In genomic region chr11:95692526-95693270, GRCh38 we compare ENCODE assay signal across 21 cellular contexts.
DNase-seq lines count a peak whose midpoint lies in the region; ATAC-seq and TF ChIP-seq lines count a peak whose summit lies in the region.
"Had no signal": no experiment of that assay in that cellular context is flagged by ENCODE, and none has a peak within 500 bp of the region (broad histone marks: within the 10 kb centered on the region; RNA-seq: fewer than 3 reads in every experiment).

No MANE protein-coding gene starts in this region.

- H3K4me3 ChIP-seq in SK-N-SH (ENCODE audit: low read depth in 2 of 2, low read length in 1 of 2), result no peak overlapping the region
- H3K4me3 ChIP-seq: lower lobe of right lung, prostate gland, tibial nerve had no signal

- H3K4me3 Mint-ChIP-seq in T-cell, result no peak overlapping the region
- H3K4me3 Mint-ChIP-seq: activated naive CD8-positive, alpha-beta T cell; CD8-positive, alpha-beta memory T cell; effector memory CD8-positive, alpha-beta T cell; nephron had no signal

- no peaks in the 10 kb centered on the region for H3K36me3 ChIP-seq in SK-N-SH (replicated peaks in 1 of 2; ENCODE audit: control insufficient read depth in 1 of 2, insufficient read depth in 2 of 2, low read length in 1 of 2)
- H3K36me3 ChIP-seq: lower lobe of right lung, prostate gland, tibial nerve had no signal

- ATAC-seq in SK-N-SH treated with all-trans-retinoic acid at 6 μM for 48 hours (no peak), HG03565 (IDR thresholded peaks at IDR 0.05; ENCODE audit: unreplicated experiment) (peak; percentile 32), T-cell (replicated peaks in 1 of 4) (no peak), GM21390 (IDR thresholded peaks at IDR 0.05; ENCODE audit: unreplicated experiment) (no peak)
- ATAC-seq: effector memory CD8-positive, alpha-beta T cell; foreskin keratinocyte; lower lobe of right lung had no signal

- H3K36me3 Mint-ChIP-seq in T-cell, result peaks cover 15% of the 10 kb centered on the region

- WGBS in SK-N-SH (ENCODE audit: low lambda C conversion rate), result 56% methylated on average over 3 of the region's 3 CpGs

- POLR2A ChIA-PET in SK-N-SH (lab: Yijun Ruan, JAX), result interaction anchor here (0.5 kb wide), 1 partner anchor 30 kb away, joined by 4 read pairs; no protein-coding TSS in a partner anchor
- POLR2A ChIA-PET in T-cell (lab: Charles Lee), result interaction anchor here in 1 of 2 donors (0.6 kb wide), 1 partner anchor 529 kb away, joined by 7 read pairs; no protein-coding TSS in a partner anchor

- H2AFZ ChIP-seq in SK-N-SH (ENCODE audit: low read depth), result no peak overlapping the region

- no peak for TF ChIP-seq CTCF in SK-N-SH (IDR thresholded peaks at IDR 0.05)

- no peaks in the 10 kb centered on the region for H3K27me3 Mint-ChIP-seq in T-cell
- H3K27me3 Mint-ChIP-seq: activated naive CD8-positive, alpha-beta T cell; CD8-positive, alpha-beta memory T cell; effector memory CD8-positive, alpha-beta T cell had no signal

- no peaks in the 10 kb centered on the region for H3K79me2 ChIP-seq in SK-N-SH (ENCODE audit: insufficient read depth)

- no peaks in the 10 kb centered on the region for H3F3A ChIP-seq in SK-N-SH (replicated peaks; ENCODE audit: insufficient read depth)

- CTCF ChIA-PET in SK-N-SH (lab: Yijun Ruan, JAX) (interaction anchor here (1.4 to 4.9 kb wide), 3 partner anchors 13 to 534 kb away, joined by 4 to 42 read pairs (median 4); no protein-coding TSS in a partner anchor), T-cell (lab: Charles Lee) (interaction anchor here (0.7 to 5.3 kb wide), 6 partner anchors 12 to 541 kb away, joined by 3 to 38 read pairs (median 4); no protein-coding TSS in a partner anchor)

- H3K4me1 Mint-ChIP-seq in T-cell, result peaks cover 13 to 30% (median 23%) of the 10 kb centered on the region in 3 donors

- H3K4me1 ChIP-seq in SK-N-SH (ENCODE audit: control insufficient read depth in 1 of 2, insufficient read depth in 2 of 2, low read depth in 1 of 2, low read length in 1 of 2), result no peaks in the 10 kb centered on the region
- H3K4me1 ChIP-seq: prostate gland had no signal

- no peaks in the 10 kb centered on the region for H3K27me3 ChIP-seq in SK-N-SH (ENCODE audit: insufficient read depth)
- H3K27me3 ChIP-seq: foreskin keratinocyte, tibial nerve had no signal

- H3K27ac ChIP-seq in SK-N-SH (ENCODE audit: low read depth in 2 of 2, low read length in 1 of 2), result no peak overlapping the region
- H3K27ac ChIP-seq: foreskin keratinocyte, lower lobe of right lung, prostate gland had no signal

- H3K4me2 ChIP-seq in SK-N-SH, result no peak overlapping the region

- H4K20me1 ChIP-seq in SK-N-SH (ENCODE audit: insufficient read depth), result no peaks in the 10 kb centered on the region

- no peaks in the 10 kb centered on the region for H3K9me3 ChIP-seq in SK-N-SH
- H3K9me3 ChIP-seq: lower lobe of right lung, prostate gland had no signal

- DNase-seq in SK-N-SH (no peak), dedifferentiated amniotic fluid mesenchymal stem cell (ENCODE audit: extremely low spot score) (peak; percentile 56), amygdala (lab: John Stamatoyannopoulos, UW) (no peak), T-cell (no peak), GM19238 (ENCODE audit: insufficient read length, low spot score) (no peak)
- DNase-seq: 8988T; activated CD4-positive, alpha-beta T cell treated with anti-CD3 and anti-CD28 coated beads, Interleukin-2, amount 50 U/mL, for 48 hours; activated T-cell treated with anti-CD3 and anti-CD28 coated beads, Interleukin-2, amount 50 U/mL, for 1 hour; CD8-positive, alpha-beta memory T cell; effector memory CD8-positive, alpha-beta T cell; foreskin keratinocyte; Kasumi-1; lower lobe of right lung; NK-92 treated with Interleukin-12 subunit alpha and Interleukin-12 subunit beta, amount 100 ng/mL, for 24 hours had no signal

- H3K9ac ChIP-seq in SK-N-SH, result no peak overlapping the region

- H3K9me3 Mint-ChIP-seq in T-cell, result peaks cover 0 to 8% (median 0%) of the 10 kb centered on the region in 3 donors
- H3K9me3 Mint-ChIP-seq: effector memory CD8-positive, alpha-beta T cell; nephron had no signal

- no peak for TF ChIP-seq RAD21 in SK-N-SH (IDR thresholded peaks at IDR 0.05; ENCODE audit: low read length)

- H3K9me2 ChIP-seq in SK-N-SH, result no peaks in the 10 kb centered on the region

- no peak overlapping the region for H3K27ac Mint-ChIP-seq in T-cell
- H3K27ac Mint-ChIP-seq: activated naive CD8-positive, alpha-beta T cell; CD8-positive, alpha-beta memory T cell; effector memory CD8-positive, alpha-beta T cell; nephron had no signal

- TF ChIP-seq EP300 in SK-N-SH (IDR thresholded peaks at IDR 0.05; ENCODE audit: borderline replicate concordance in 1 of 2, low read depth in 1 of 2, low read length in 1 of 2), result no peak

TF ChIP-seq in SK-N-SH treated with all-trans-retinoic acid at 6 μM for 48 hours, 23 proteins besides CTCF, POLR2A, EP300 and RAD21:
- peak; percentile 50; the same call in 1 of the 2 replicates for TF ChIP-seq ISL1 (CRISPR knock-in tag; IDR thresholded peaks at IDR 0.05)
- TF ChIP-seq SNAI2 (CRISPR knock-in tag; IDR thresholded peaks at IDR 0.05), result no peak
- no peak for TF ChIP-seq TOX (CRISPR knock-in tag; IDR thresholded peaks at IDR 0.05; ENCODE audit: borderline replicate concordance)

TF ChIP-seq in SK-N-SH, 30 proteins besides CTCF, POLR2A, EP300 and RAD21:
- TF ChIP-seq ELF1 (IDR thresholded peaks at IDR 0.05) (no peak), GABPA (IDR thresholded peaks at IDR 0.05; ENCODE audit: low read depth) (no peak), JUND (IDR thresholded peaks at IDR 0.05) (no peak), TEAD4 (IDR thresholded peaks at IDR 0.05; ENCODE audit: borderline replicate concordance, insufficient read depth) (no peak), RFX5 (IDR thresholded peaks at IDR 0.05; ENCODE audit: low read length) (no peak)
